ENCODE assay signal across 25 cellular contexts in the genomic region with DNA sequence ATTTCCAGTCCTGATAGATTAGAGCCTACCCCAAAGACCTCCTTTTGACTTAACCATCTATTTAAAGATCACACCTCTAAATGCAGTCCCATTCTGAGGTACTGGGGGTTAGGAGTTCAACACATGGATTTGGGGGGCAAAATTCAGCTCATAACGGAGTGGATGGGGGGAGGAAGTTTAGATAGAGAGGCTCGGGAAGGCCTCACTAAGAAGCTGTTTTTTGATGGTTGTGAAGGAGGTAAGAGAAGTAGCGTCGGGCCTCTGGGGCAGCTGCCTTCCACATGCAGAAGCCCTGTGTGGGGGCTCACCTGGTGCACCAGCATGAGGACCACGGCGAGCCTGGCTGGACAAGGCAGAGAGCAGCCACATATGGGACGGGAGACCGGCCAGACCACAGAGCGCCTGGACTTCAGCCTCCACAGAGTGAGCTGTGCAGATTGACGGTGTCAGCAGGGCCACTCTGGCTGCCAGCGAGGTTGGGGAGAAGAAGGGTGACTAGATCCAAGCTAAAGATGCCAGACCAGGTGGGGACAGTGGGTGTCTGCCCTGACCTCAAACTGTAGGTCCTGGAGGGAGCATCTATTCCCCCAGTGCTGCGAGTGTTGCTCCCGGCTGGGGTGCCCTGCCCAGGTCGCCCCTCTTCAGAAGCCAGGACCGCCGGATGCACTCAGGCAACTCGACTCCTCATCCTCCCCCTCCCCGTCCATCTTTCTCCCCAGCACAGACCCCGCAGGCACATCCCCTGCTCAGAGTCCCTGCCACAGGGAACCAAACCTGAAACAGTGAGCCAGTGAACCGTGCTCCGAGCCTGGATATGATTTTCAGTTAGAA. TPM values are rescaled to one million over a fixed set of nuclear protein-coding genes. Genes with fewer than 3 reads are reported as not detected.
DNase-seq lines count a peak whose midpoint lies in the region; ATAC-seq, FAIRE-seq and TF ChIP-seq lines count a peak whose summit lies in the region.
"Had no signal": no experiment of that assay in that cellular context is flagged by ENCODE, and none has a peak within 500 bp of the region (broad histone marks: within the 10 kb centered on the region; RNA-seq: fewer than 3 reads in every experiment).

No MANE protein-coding gene starts in this region.

- H3K4ac ChIP-seq in H1 (replicated peaks; ENCODE audit: insufficient read length, low read depth, low read length) (no peak overlapping the region), neuronal stem cell (ENCODE audit: low read length) (no peak overlapping the region)

- DNase-seq in K562 (ENCODE audit: extremely low read depth in 1 of 4, low spot score in 3 of 4) = no peak
- no peak for DNase-seq in H1 (ENCODE audit: low read depth in 1 of 2, low spot score in 2 of 2)
- no peak for DNase-seq in neuronal stem cell (ENCODE audit: low spot score)
- DNase-seq in upper lobe of left lung = peak; percentile 15 to 52
- DNase-seq in NCI-H2081 (lab: John Stamatoyannopoulos, UW) = no peak
- DNase-seq in NCI-H2107 (lab: John Stamatoyannopoulos, UW) = no peak
- DNase-seq in foreskin melanocyte = no peak
- DNase-seq: CD8-positive, alpha-beta T cell; DMS 273 treated with DMSO at 0.1 percent for 48 hours; DMS79; EL; GF-D8; H7; Kasumi-1; NCI-H1092 treated with DMSO at 0.1 percent for 48 hours; NCI-H1436; NCI-H187; NCI-H446; NCI-H524 treated with DMSO at 0.1 percent for 48 hours; NCI-H774; PC-3; SK-N-SH had no signal

- no peak overlapping the region for H4K5ac ChIP-seq in H1 (ENCODE audit: insufficient read length, low read depth, low read length)

- no peak for TF ChIP-seq POLR2A in K562 (conservative IDR thresholded peaks at IDR 0.05)
- TF ChIP-seq POLR2A in H1 (IDR thresholded peaks at IDR 0.05; ENCODE audit: control extremely low read depth in 1 of 2, low read depth in 2 of 2, low read length in 2 of 2) = no peak
- no peak for TF ChIP-seq POLR2A in upper lobe of left lung (IDR thresholded peaks at IDR 0.05)

- H2AFZ ChIP-seq in K562 (ENCODE audit: low read depth, low read length) (no peak overlapping the region), H1 (ENCODE audit: low read length) (no peak overlapping the region), neuronal stem cell (ENCODE audit: low read length) (no peak overlapping the region)

- no peak overlapping the region for H3K4me3 ChIP-seq in K562
- H3K4me3 ChIP-seq in H1 (ENCODE audit: extremely low read depth in 1 of 4, insufficient read depth in 2 of 4, low read depth in 3 of 4, low read length in 4 of 4) = no peak overlapping the region
- H3K4me3 ChIP-seq in neuronal stem cell (ENCODE audit: low read length in 2 of 2) = no peak overlapping the region
- H3K4me3 ChIP-seq in upper lobe of left lung = no peak overlapping the region

- H4K20me1 ChIP-seq in K562 (replicated peaks; ENCODE audit: control insufficient read depth, insufficient read depth, low read length) (no peaks in the 10 kb centered on the region), H1 (replicated peaks in 1 of 2; ENCODE audit: control insufficient read depth in 1 of 2, insufficient read depth in 2 of 2, low read length in 2 of 2) (no peaks in the 10 kb centered on the region)

- no peaks in the 10 kb centered on the region for H3K36me3 ChIP-seq in K562 (ENCODE audit: control insufficient read depth, insufficient read depth, low read length)
- no peaks in the 10 kb centered on the region for H3K36me3 ChIP-seq in H1 (ENCODE audit: control insufficient read depth in 2 of 4, insufficient read depth in 4 of 4, low read length in 3 of 4)
- no peaks in the 10 kb centered on the region for H3K36me3 ChIP-seq in neuronal stem cell (replicated peaks in 1 of 2; ENCODE audit: control insufficient read depth in 2 of 2, insufficient read depth in 2 of 2, low read length in 2 of 2)
- no peaks in the 10 kb centered on the region for H3K36me3 ChIP-seq in upper lobe of left lung

- H2AK5ac ChIP-seq in H1 (ENCODE audit: low read depth, low read length) (no peak overlapping the region), neuronal stem cell (ENCODE audit: low read depth, low read length) (no peak overlapping the region)

- no TSS peak for BruUV-seq in K562 (replicated peaks; lab: Mats Ljungman, UMichigan)

- no peak for ATAC-seq in K562
- no peak for ATAC-seq in upper lobe of left lung (ENCODE audit: low FRiP score in 2 of 2)
- ATAC-seq: CD8-positive, alpha-beta T cell; PC-3 had no signal

- H3K23ac ChIP-seq in H1 (ENCODE audit: insufficient read length) = no peak overlapping the region
- H3K23ac ChIP-seq in neuronal stem cell (ENCODE audit: low read depth, low read length, poor library complexity) = peak overlapping the region; percentile 5

- H3K4me2 ChIP-seq in K562 (ENCODE audit: insufficient read depth, low read length) (no peak overlapping the region), H1 (ENCODE audit: insufficient read depth in 1 of 2, low read depth in 2 of 2, low read length in 2 of 2) (no peak overlapping the region), neuronal stem cell (ENCODE audit: insufficient read depth, low read length, poor library complexity, severe bottlenecking) (no peak overlapping the region)
- H3K4me2 ChIP-seq: SK-N-SH had no signal

- TF ChIP-seq EP300 in K562 (IDR thresholded peaks at IDR 0.05; ENCODE audit: low read length) (no peak), H1 (IDR thresholded peaks at IDR 0.05; ENCODE audit: borderline replicate concordance in 1 of 2, low read depth in 2 of 2, low read length in 2 of 2) (no peak), upper lobe of left lung (IDR thresholded peaks at IDR 0.05) (no peak)

- H3K79me1 ChIP-seq in H1 (ENCODE audit: low read depth, low read length) (no peaks in the 10 kb centered on the region), neuronal stem cell (ENCODE audit: low read depth, low read length) (no peaks in the 10 kb centered on the region)

- H3K18ac ChIP-seq in H1 (ENCODE audit: extremely low read depth, low read length) (no peak overlapping the region), neuronal stem cell (ENCODE audit: low read length) (no peak overlapping the region)

- no peak for TF ChIP-seq RAD21 in K562 (CRISPR knock-in tag; conservative IDR thresholded peaks at IDR 0.05 in 1 of 2, IDR thresholded peaks at IDR 0.05 in 1 of 2)
- no peak for TF ChIP-seq RAD21 in H1 (IDR thresholded peaks at IDR 0.05 in 1 of 2, conservative IDR thresholded peaks at IDR 0.05 in 1 of 2; ENCODE audit: low read depth in 2 of 2, low read length in 2 of 2)

- no peaks in the 10 kb centered on the region for H3K9me1 ChIP-seq in K562 (ENCODE audit: control insufficient read depth, insufficient read depth, low read length)

- H3K27ac ChIP-seq in K562 (ENCODE audit: extremely low read depth, low read depth, low read length) (no peak overlapping the region), H1 (ENCODE audit: low read depth, low read length) (no peak overlapping the region), neuronal stem cell (replicated peaks; ENCODE audit: low read length) (no peak overlapping the region), upper lobe of left lung (no peak overlapping the region)
- H3K27ac ChIP-seq: C4-2B, HL-60 had no signal

- TF ChIP-seq CTCF in K562 (IDR thresholded peaks at IDR 0.05 in 2 of 3, conservative IDR thresholded peaks at IDR 0.05 in 1 of 3; ENCODE audit: insufficient read depth in 2 of 3, low read depth in 1 of 3, low read length in 3 of 3) = no peak
- TF ChIP-seq CTCF in H1 (IDR thresholded peaks at IDR 0.05; ENCODE audit: control extremely low read depth in 1 of 3, insufficient read depth in 1 of 3, low read depth in 1 of 3, low read length in 3 of 3) = no peak
- TF ChIP-seq CTCF in upper lobe of left lung (IDR thresholded peaks at IDR 0.05) = no peak

- CTCF ChIA-PET in K562 (lab: Yijun Ruan, JAX; ENCODE audit: low intra/inter-chr PET ratio) (interaction anchor here (0.6 kb wide), 1 partner anchor 96 kb away, joined by 3 read pairs; no protein-coding TSS in a partner anchor), H1 (lab: Charles Lee; ENCODE audit: partially characterized antibody) (interaction anchor here (0.6 to 1.6 kb wide), 7 partner anchors 11 to 103 kb away, joined by 3 to 5 read pairs (median 4); no protein-coding TSS in a partner anchor)

- H3K56ac ChIP-seq in H1 (replicated peaks; ENCODE audit: insufficient read length, low read depth, low read length) = no peak overlapping the region

- in situ Hi-C loops in K562 (cut with MboI) = no loop called here

- no peak overlapping the region for H2BK5ac ChIP-seq in H1 (ENCODE audit: low read depth, low read length)
- no peak overlapping the region for H2BK5ac ChIP-seq in neuronal stem cell (ENCODE audit: low read length)

- no peak overlapping the region for H4K8ac ChIP-seq in H1 (ENCODE audit: extremely low read depth, insufficient read depth, low read length)
- H4K8ac ChIP-seq in neuronal stem cell (ENCODE audit: low read depth, low read length) = no peak overlapping the region

- H2BK120ac ChIP-seq in H1 (replicated peaks; ENCODE audit: low read depth, low read length) = no peak overlapping the region
- H2BK120ac ChIP-seq in neuronal stem cell (ENCODE audit: low read depth, low read length) = no peak overlapping the region

- H3K27me3 ChIP-seq in K562 (ENCODE audit: control insufficient read depth in 2 of 2, insufficient read depth in 2 of 2, low read length in 2 of 2) (no peaks in the 10 kb centered on the region), H1 (replicated peaks in 1 of 4; ENCODE audit: control insufficient read depth in 3 of 4, extremely low read depth in 1 of 4, insufficient read depth in 3 of 4, low read length in 3 of 4) (peaks cover 0 to 14% (median 11%) of the 10 kb centered on the region in 4 experiments; a peak in 5 of 7 replicates), neuronal stem cell (ENCODE audit: control insufficient read depth in 3 of 3, insufficient read depth in 3 of 3, low read depth in 1 of 3, low read length in 3 of 3) (peaks cover 0 to 8% (median 2%) of the 10 kb centered on the region in 3 experiments), upper lobe of left lung (peaks cover 0 to 5% (median 0%) of the 10 kb centered on the region in 4 donors)

- H3K9me3 ChIP-seq in K562 (replicated peaks; ENCODE audit: control insufficient read depth, insufficient read depth, low read depth, low read length) (no peaks in the 10 kb centered on the region), H1 (ENCODE audit: insufficient read depth in 2 of 2, low read depth in 1 of 2, low read length in 1 of 2) (no peaks in the 10 kb centered on the region), neuronal stem cell (replicated peaks in 1 of 2; ENCODE audit: control insufficient read depth in 2 of 2, insufficient read depth in 1 of 2, low read depth in 1 of 2, low read length in 2 of 2) (peaks cover 0 to 4% of the 10 kb centered on the region in 2 donors), upper lobe of left lung (no peaks in the 10 kb centered on the region)
- H3K9me3 ChIP-seq: SK-N-SH had no signal

- peaks cover 5% of the 10 kb centered on the region; the same call in 1 of the 2 replicates for H3K23me2 ChIP-seq in H1 (ENCODE audit: low read depth, low read length)

- H2BK15ac ChIP-seq in H1 (ENCODE audit: low read length) (peak overlapping the region; percentile 29; the same call in 1 of the 2 replicates), neuronal stem cell (ENCODE audit: low read length) (no peak overlapping the region)

- FAIRE-seq in K562 (lab: Jason Lieb, UNC) = no peak
- FAIRE-seq in H1 (lab: Jason Lieb, UNC) = no peak
- FAIRE-seq: GM12892 had no signal

- H3K14ac ChIP-seq in H1 (ENCODE audit: insufficient read length) = no peak overlapping the region
- H3K14ac ChIP-seq in neuronal stem cell (ENCODE audit: low read length) = no peak overlapping the region

- 0 out of 2 replicates have a peak overlapping the region, but pooled peaks have one; percentile 12 for H2BK12ac ChIP-seq in H1 (ENCODE audit: low read depth, low read length)
- no peak overlapping the region for H2BK12ac ChIP-seq in neuronal stem cell (ENCODE audit: low read length)

- intact Hi-C loops in K562 (cut with micrococcal nuclease) = no loop called here

- no peak overlapping the region for H4K91ac ChIP-seq in H1 (replicated peaks; ENCODE audit: insufficient read length, low read length)
- no peak overlapping the region for H4K91ac ChIP-seq in neuronal stem cell (ENCODE audit: low read depth, low read length, poor library complexity)

- H2BK20ac ChIP-seq in H1 (ENCODE audit: low read length) = no peak overlapping the region

- WGBS in K562 (ENCODE audit: insufficient coverage, low coverage, missing lambda C conversion rate) = 68% methylated on average over 21 of the region's 21 CpGs
- 87% methylated on average over 21 of the region's 21 CpGs; no CpG with 5 or more reads in 1 of the 2 experiments for WGBS in H1 (ENCODE audit: extremely low coverage in 1 of 2, insufficient coverage in 1 of 2, insufficient read length in 1 of 2, insufficient replicate concordance in 2 of 2, low coverage in 1 of 2, low lambda C conversion rate in 2 of 2, missing lambda C conversion rate in 1 of 2), 2 experiments
- WGBS in neuronal stem cell (ENCODE audit: extremely low coverage in 2 of 2, insufficient read length in 2 of 2, insufficient replicate concordance in 1 of 2), 2 donors = no CpG with 5 or more reads among the region's 21 CpGs
- WGBS in upper lobe of left lung, 2 donors = 90 to 94% methylated on average over 21 of the region's 21 CpGs

- POLR2A ChIA-PET in K562 (lab: Yijun Ruan, JAX) (interaction anchor here (1.1 to 2.2 kb wide), 2 partner anchors 10 to 82 kb away, joined by 3 to 9 read pairs; no protein-coding TSS in a partner anchor), H1 (lab: Charles Lee; ENCODE audit: partially characterized antibody) (interaction anchor here (0.9 to 1.5 kb wide), 3 partner anchors 9 to 72 kb away, joined by 3 to 5 read pairs (median 4); no protein-coding TSS in a partner anchor)

- peak overlapping the region in 1 of 2 experiments; percentile 51; a peak in 2 of 4 replicates for H3K9ac ChIP-seq in K562 (ENCODE audit: insufficient read depth in 1 of 2, low read depth in 2 of 2, low read length in 2 of 2)
- no peak overlapping the region for H3K9ac ChIP-seq in H1 (replicated peaks in 1 of 4; ENCODE audit: extremely low read depth in 1 of 4, low read depth in 3 of 4, low read length in 3 of 4)
- no peak overlapping the region for H3K9ac ChIP-seq in neuronal stem cell (ENCODE audit: low read depth, low read length, poor library complexity)
- H3K9ac ChIP-seq: SK-N-SH had no signal

- H3K4me1 ChIP-seq in K562 (replicated peaks in 1 of 2; ENCODE audit: control insufficient read depth in 2 of 2, insufficient read depth in 2 of 2, low read length in 2 of 2) (peaks cover 15 to 21% of the 10 kb centered on the region in 2 experiments; a peak in 4 of 5 replicates), H1 (replicated peaks in 1 of 4; ENCODE audit: control insufficient read depth in 3 of 4, insufficient read depth in 4 of 4, low read length in 3 of 4) (peaks cover 0 to 7% (median 2%) of the 10 kb centered on the region in 4 experiments; a peak in 3 of 7 replicates), neuronal stem cell (ENCODE audit: control insufficient read depth in 2 of 2, insufficient read depth in 1 of 2, low read depth in 1 of 2, low read length in 2 of 2) (peaks cover 0 to 1% of the 10 kb centered on the region in 2 donors), upper lobe of left lung (peaks cover 0 to 9% (median 6%) of the 10 kb centered on the region in 4 donors)

- no peaks in the 10 kb centered on the region for H3K79me2 ChIP-seq in K562 (ENCODE audit: control insufficient read depth, insufficient read depth, low read length)
- H3K79me2 ChIP-seq in H1 (ENCODE audit: control insufficient read depth in 1 of 2, insufficient read depth in 2 of 2, low read length in 2 of 2) = no peaks in the 10 kb centered on the region

RNA-seq across cellular contexts. Expression of a gene that starts 5.1 kb away (rescaled TPM):
- 70.0 and 111 TPM in 2 replicates for total RNA-seq in K562 (2011; cell fraction: chromatin; rRNA removed; ENCODE audit: low replicate concordance)
- 56.6 and 62.9 TPM in 2 replicates for total RNA-seq in K562 (2011; cell fraction: nucleolus; rRNA removed)
- 49.5 and 50.1 TPM in 2 replicates for total RNA-seq in K562 (2011; cell fraction: nucleoplasm; rRNA removed)
- total RNA-seq in K562 (2014; rRNA removed) = 15.7 and 17.8 TPM in 2 replicates
- total RNA-seq in K562 (2014; rRNA removed; fragmentation: Illumina TruSeq; extraction: Trizol) = 19.5 and 22.7 TPM in 2 replicates
- total RNA-seq in K562 (2015; rRNA removed; fragmentation: Illumina TruSeq; extraction: Trizol) = 12.5 and 13.6 TPM in 2 replicates
- total RNA-seq in K562 (2021) = 24.7 and 27.7 TPM in 2 replicates
- polyA plus RNA-seq in K562 (2011; rRNA removed) = 17.1 and 21.6 TPM in 2 replicates
- polyA plus RNA-seq in K562 (2011; cell fraction: cytosol; rRNA removed) = 18.3 and 24.0 TPM in 2 replicates
- 28.6 and 33.9 TPM in 2 replicates for polyA plus RNA-seq in K562 (2011; cell fraction: nucleus; rRNA removed)
- 15.0 and 17.4 TPM in 2 replicates for polyA plus RNA-seq in K562 (2012)
- 22.9 and 26.1 TPM in 2 replicates for polyA plus RNA-seq in K562 (2014; fragmentation: Illumina TruSeq; extraction: Trizol)
- 1 to 10 TPM; 3.0 to 3.3 TPM for polyA plus RNA-seq in K562 (2014; fragmentation: Nextera tagmentation; extraction: Ambion mirVana)
- 13.7 and 16.9 TPM in 2 replicates for polyA plus RNA-seq in K562 (2014; rRNA removed)
- polyA minus RNA-seq in K562 (2011; rRNA and poly(A)+ RNA removed) = 24.2 and 30.1 TPM in 2 replicates
- 19.8 and 20.9 TPM in 2 replicates for polyA minus RNA-seq in K562 (2011; cell fraction: cytosol; rRNA and poly(A)+ RNA removed)
- polyA minus RNA-seq in K562 (2011; cell fraction: nucleus; rRNA and poly(A)+ RNA removed) = 18.7 and 22.3 TPM in 2 replicates
- 13.5 and 13.9 TPM in 2 replicates for total RNA-seq in H1 (2021; fragmentation: NEBNext Ultra II Directional; extraction: Animal tissue kit (Norgen Biotek cat#: 25700))
- 3.7 TPM in 2 replicates for polyA plus RNA-seq in H1 (2011; rRNA removed)
- 3.4 TPM for polyA plus RNA-seq in H1 (2011; cell fraction: cytosol; rRNA removed)
- 8.0 TPM for polyA plus RNA-seq in H1 (2011; cell fraction: nucleus; rRNA removed)
- 4.8 to 6.4 TPM (median 5.5 TPM) in 4 replicates for polyA plus RNA-seq in H1 (2012, experiment 1 of 2)
- 2.3 TPM for polyA plus RNA-seq in H1 (2012, experiment 2 of 2)
- 6.1 TPM for polyA plus RNA-seq in H1 (2013, experiment 1 of 2)
- 5.8 TPM for polyA plus RNA-seq in H1 (2013, experiment 2 of 2)
- 8.9 and 9.5 TPM in 2 replicates for polyA minus RNA-seq in H1 (2011; rRNA and poly(A)+ RNA removed)
- 5.3 TPM for polyA minus RNA-seq in H1 (2011; cell fraction: cytosol; rRNA and poly(A)+ RNA removed)
- polyA minus RNA-seq in H1 (2011; cell fraction: nucleus; rRNA and poly(A)+ RNA removed) = 6.2 TPM
- polyA plus RNA-seq in neuronal stem cell (2013, experiment 1 of 2) = 1.8 TPM
- 1.9 TPM for polyA plus RNA-seq in neuronal stem cell (2013, experiment 2 of 2)
- 1 to 10 TPM; 3.0 to 7.7 (median 4.2) TPM for total RNA-seq in upper lobe of left lung

Comparison
In these comparisons a context has a peak if more than half of its experiments do, and no peak if none do; other contexts are left out.
1. DNase-seq: peak in upper lobe of left lung (2 of 2); none in K562 (0 of 4), H1 (0 of 2), neuronal stem cell (single experiment), NCI-H2081 (0 of 2), NCI-H2107 (single experiment) and foreskin melanocyte (single experiment).